In the genomic region with DNA sequence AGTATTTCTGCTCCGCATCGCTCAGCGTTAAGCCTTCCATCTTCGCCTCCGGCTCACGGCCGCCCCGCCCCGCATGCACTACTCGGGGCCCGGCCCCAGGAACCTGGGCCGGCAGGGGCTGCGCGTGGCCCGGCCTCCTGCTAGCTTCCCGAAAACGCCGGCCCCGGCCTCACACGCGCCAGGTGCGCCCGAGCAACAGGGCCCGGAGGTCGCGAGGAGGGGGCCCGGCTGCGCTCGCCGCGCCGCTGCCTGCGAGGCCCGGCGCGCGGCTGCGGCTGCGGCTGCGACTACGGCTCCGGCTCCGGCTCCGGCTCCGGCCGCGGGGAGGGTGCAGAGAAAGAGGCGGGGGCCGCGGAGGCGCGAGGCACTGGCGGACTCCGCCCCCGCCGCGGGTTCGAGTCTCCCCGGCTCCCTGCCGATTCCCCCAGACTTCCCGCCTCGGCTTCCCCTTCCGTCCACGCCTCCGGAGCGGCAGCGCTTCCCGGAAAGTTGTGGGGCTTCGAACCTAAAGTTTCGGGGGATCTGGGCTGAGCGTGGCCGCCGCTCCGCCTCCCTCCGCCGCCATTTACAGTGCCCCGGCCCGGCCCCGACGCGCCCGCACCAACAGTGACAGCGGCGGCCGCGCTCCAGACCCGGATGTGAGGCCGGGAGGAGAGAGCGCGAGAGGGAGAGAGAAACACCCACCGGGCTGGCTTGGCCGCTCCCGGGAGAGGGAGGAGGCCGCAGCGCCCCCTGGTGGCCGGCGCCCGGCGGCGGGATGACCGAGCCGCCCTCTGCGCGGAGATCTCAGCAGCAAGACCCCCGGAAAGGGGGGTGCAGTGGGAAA, we compare ENCODE assay signal across 1 cellular context.
TF ChIP-seq lines count a peak whose summit lies in the region.

A gene with protein sequence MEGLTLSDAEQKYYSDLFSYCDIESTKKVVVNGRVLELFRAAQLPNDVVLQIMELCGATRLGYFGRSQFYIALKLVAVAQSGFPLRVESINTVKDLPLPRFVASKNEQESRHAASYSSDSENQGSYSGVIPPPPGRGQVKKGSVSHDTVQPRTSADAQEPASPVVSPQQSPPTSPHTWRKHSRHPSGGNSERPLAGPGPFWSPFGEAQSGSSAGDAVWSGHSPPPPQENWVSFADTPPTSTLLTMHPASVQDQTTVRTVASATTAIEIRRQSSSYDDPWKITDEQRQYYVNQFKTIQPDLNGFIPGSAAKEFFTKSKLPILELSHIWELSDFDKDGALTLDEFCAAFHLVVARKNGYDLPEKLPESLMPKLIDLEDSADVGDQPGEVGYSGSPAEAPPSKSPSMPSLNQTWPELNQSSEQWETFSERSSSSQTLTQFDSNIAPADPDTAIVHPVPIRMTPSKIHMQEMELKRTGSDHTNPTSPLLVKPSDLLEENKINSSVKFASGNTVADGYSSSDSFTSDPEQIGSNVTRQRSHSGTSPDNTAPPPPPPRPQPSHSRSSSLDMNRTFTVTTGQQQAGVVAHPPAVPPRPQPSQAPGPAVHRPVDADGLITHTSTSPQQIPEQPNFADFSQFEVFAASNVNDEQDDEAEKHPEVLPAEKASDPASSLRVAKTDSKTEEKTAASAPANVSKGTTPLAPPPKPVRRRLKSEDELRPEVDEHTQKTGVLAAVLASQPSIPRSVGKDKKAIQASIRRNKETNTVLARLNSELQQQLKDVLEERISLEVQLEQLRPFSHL (minus strand): TSS at position 611 of the 826 bp plus-strand sequence. CDS start 571 bp downstream, at position 40.

TF ChIP-seq in K562, 482 proteins besides CTCF, POLR2A, EP300 and RAD21 (continued from another document and continues in another):
- TF ChIP-seq NFRKB (IDR thresholded peaks at IDR 0.05; ENCODE audit: low read depth) (0 out of 2 replicates have a peak, but pooled peaks have one; percentile 59), ZBED1 (IDR thresholded peaks at IDR 0.05) (no peak), ZNF586 (CRISPR knock-in tag; conservative IDR thresholded peaks at IDR 0.05) (no peak), NONO (IDR thresholded peaks at IDR 0.05; ENCODE audit: low read depth in 2 of 2, low read length in 1 of 2) (peak; percentile 58 to 68; a peak in 3 of 4 replicates), HDAC3 (IDR thresholded peaks at IDR 0.05; ENCODE audit: borderline replicate concordance, partially characterized antibody) (no peak), FOXP4 (CRISPR knock-in tag; IDR thresholded peaks at IDR 0.05; ENCODE audit: borderline replicate concordance) (no peak; the same call in 1 of the 2 replicates), RBM39 (optimal IDR thresholded peaks at IDR 0.05; ENCODE audit: low read depth, low read length) (no peak), ZNF133 (CRISPR knock-in tag; IDR thresholded peaks at IDR 0.05) (no peak), GTF2A2 (tag; IDR thresholded peaks at IDR 0.05) (no peak), EGR1 (conservative IDR thresholded peaks at IDR 0.05) (peak; percentile 71), MAZ (CRISPR knock-in tag; conservative IDR thresholded peaks at IDR 0.05 in 1 of 2, IDR thresholded peaks at IDR 0.05 in 1 of 2) (peak; percentile 79 to 89; a peak in 3 of 4 replicates), HMG20A (CRISPR knock-in tag; conservative IDR thresholded peaks at IDR 0.05) (no peak), ZNF23 (CRISPR knock-in tag; IDR thresholded peaks at IDR 0.05) (no peak), RNF219 (CRISPR knock-in tag; IDR thresholded peaks at IDR 0.05) (no peak), GABPB2 (CRISPR knock-in tag; conservative IDR thresholded peaks at IDR 0.05) (no peak), PPARD (CRISPR knock-in tag; IDR thresholded peaks at IDR 0.05) (no peak), ZNF717 (CRISPR knock-in tag; IDR thresholded peaks at IDR 0.05) (no peak), RBM22 (IDR thresholded peaks at IDR 0.05; ENCODE audit: low read depth, low read length, poor library complexity, severe bottlenecking) (peak; percentile 43), ZNF431 (CRISPR knock-in tag; IDR thresholded peaks at IDR 0.05) (no peak; the same call in none of the 2 replicates), HDAC1 (IDR thresholded peaks at IDR 0.05) (peak in 1 of 2 experiments; percentile 78; a peak in 2 of 4 replicates), TBL1XR1 (IDR thresholded peaks at IDR 0.05; ENCODE audit: low read length in 2 of 2) (no peak), PHF21A (IDR thresholded peaks at IDR 0.05; ENCODE audit: borderline replicate concordance, low read depth) (no peak), ZNF766 (CRISPR knock-in tag; conservative IDR thresholded peaks at IDR 0.05) (no peak), NFE2L1 (tag; IDR thresholded peaks at IDR 0.05; ENCODE audit: borderline replicate concordance, low read depth) (no peak), KDM2B (CRISPR knock-in tag; IDR thresholded peaks at IDR 0.05) (0 out of 2 replicates have a peak, but pooled peaks have one; percentile 46)
- TF ChIP-seq, protein P1, sequence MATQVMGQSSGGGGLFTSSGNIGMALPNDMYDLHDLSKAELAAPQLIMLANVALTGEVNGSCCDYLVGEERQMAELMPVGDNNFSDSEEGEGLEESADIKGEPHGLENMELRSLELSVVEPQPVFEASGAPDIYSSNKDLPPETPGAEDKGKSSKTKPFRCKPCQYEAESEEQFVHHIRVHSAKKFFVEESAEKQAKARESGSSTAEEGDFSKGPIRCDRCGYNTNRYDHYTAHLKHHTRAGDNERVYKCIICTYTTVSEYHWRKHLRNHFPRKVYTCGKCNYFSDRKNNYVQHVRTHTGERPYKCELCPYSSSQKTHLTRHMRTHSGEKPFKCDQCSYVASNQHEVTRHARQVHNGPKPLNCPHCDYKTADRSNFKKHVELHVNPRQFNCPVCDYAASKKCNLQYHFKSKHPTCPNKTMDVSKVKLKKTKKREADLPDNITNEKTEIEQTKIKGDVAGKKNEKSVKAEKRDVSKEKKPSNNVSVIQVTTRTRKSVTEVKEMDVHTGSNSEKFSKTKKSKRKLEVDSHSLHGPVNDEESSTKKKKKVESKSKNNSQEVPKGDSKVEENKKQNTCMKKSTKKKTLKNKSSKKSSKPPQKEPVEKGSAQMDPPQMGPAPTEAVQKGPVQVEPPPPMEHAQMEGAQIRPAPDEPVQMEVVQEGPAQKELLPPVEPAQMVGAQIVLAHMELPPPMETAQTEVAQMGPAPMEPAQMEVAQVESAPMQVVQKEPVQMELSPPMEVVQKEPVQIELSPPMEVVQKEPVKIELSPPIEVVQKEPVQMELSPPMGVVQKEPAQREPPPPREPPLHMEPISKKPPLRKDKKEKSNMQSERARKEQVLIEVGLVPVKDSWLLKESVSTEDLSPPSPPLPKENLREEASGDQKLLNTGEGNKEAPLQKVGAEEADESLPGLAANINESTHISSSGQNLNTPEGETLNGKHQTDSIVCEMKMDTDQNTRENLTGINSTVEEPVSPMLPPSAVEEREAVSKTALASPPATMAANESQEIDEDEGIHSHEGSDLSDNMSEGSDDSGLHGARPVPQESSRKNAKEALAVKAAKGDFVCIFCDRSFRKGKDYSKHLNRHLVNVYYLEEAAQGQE (CRISPR knock-in tag; IDR thresholded peaks at IDR 0.05; ENCODE audit: low read depth) = peak; percentile 49; the same call in 1 of the 2 replicates
- TF ChIP-seq, protein P2, sequence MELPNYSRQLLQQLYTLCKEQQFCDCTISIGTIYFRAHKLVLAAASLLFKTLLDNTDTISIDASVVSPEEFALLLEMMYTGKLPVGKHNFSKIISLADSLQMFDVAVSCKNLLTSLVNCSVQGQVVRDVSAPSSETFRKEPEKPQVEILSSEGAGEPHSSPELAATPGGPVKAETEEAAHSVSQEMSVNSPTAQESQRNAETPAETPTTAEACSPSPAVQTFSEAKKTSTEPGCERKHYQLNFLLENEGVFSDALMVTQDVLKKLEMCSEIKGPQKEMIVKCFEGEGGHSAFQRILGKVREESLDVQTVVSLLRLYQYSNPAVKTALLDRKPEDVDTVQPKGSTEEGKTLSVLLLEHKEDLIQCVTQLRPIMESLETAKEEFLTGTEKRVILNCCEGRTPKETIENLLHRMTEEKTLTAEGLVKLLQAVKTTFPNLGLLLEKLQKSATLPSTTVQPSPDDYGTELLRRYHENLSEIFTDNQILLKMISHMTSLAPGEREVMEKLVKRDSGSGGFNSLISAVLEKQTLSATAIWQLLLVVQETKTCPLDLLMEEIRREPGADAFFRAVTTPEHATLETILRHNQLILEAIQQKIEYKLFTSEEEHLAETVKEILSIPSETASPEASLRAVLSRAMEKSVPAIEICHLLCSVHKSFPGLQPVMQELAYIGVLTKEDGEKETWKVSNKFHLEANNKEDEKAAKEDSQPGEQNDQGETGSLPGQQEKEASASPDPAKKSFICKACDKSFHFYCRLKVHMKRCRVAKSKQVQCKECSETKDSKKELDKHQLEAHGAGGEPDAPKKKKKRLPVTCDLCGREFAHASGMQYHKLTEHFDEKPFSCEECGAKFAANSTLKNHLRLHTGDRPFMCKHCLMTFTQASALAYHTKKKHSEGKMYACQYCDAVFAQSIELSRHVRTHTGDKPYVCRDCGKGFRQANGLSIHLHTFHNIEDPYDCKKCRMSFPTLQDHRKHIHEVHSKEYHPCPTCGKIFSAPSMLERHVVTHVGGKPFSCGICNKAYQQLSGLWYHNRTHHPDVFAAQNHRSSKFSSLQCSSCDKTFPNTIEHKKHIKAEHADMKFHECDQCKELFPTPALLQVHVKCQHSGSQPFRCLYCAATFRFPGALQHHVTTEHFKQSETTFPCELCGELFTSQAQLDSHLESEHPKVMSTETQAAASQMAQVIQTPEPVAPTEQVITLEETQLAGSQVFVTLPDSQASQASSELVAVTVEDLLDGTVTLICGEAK (IDR thresholded peaks at IDR 0.05) = peak; percentile 47; the same call in 1 of the 2 replicates
- TF ChIP-seq, protein P2 (CRISPR knock-in tag; IDR thresholded peaks at IDR 0.05) = no peak
- TF ChIP-seq, protein P3, sequence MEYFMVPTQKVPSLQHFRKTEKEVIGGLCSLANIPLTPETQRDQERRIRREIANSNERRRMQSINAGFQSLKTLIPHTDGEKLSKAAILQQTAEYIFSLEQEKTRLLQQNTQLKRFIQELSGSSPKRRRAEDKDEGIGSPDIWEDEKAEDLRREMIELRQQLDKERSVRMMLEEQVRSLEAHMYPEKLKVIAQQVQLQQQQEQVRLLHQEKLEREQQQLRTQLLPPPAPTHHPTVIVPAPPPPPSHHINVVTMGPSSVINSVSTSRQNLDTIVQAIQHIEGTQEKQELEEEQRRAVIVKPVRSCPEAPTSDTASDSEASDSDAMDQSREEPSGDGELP (CRISPR knock-in tag; IDR thresholded peaks at IDR 0.05; ENCODE audit: borderline replicate concordance) = peak; percentile 84
- TF ChIP-seq, protein P4, sequence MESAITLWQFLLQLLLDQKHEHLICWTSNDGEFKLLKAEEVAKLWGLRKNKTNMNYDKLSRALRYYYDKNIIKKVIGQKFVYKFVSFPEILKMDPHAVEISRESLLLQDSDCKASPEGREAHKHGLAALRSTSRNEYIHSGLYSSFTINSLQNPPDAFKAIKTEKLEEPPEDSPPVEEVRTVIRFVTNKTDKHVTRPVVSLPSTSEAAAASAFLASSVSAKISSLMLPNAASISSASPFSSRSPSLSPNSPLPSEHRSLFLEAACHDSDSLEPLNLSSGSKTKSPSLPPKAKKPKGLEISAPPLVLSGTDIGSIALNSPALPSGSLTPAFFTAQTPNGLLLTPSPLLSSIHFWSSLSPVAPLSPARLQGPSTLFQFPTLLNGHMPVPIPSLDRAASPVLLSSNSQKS (CRISPR knock-in tag; IDR thresholded peaks at IDR 0.05) = no peak
